Comparison of ENCODE assay signal across 6 cellular contexts in the genomic region with DNA sequence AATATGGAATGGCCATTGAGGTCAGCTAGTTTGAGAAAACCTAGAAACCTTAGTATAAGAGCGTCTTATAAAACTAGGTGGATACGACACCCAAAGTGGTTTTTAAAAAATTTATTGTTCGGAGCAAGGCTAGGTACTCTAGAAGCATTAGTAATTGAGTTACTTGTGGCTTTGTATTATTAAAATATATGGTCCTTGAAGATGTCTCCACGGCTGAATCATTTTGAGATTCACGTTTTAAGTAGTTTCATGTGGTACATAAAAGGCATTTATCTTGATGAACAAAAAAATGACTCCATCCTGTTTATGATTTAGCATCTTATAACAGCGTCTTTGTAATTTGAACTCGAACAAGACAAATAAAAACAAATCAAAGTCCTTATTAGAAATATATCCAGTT. TPM values are rescaled to one million over a fixed set of nuclear protein-coding genes. Genes with fewer than 3 reads are reported as not detected.
"Had no signal": no experiment of that assay in that cellular context is flagged by ENCODE, and none has a peak within 500 bp of the region (broad histone marks: within the 10 kb centered on the region; RNA-seq: fewer than 3 reads in every experiment).

No MANE protein-coding gene starts in this region.

RNA-seq across cellular contexts. Expression of gene FABP2, which starts 44.9 kb away (rescaled TPM):
- total RNA-seq: GM23338, H1, H9, HT-29, IMR-90, K562 had no signal
- polyA plus RNA-seq: GM23338, H1, IMR-90, K562 had no signal
